Comparison of ENCODE assay signal across 6 cellular contexts in genomic region chr1:73953186-73953585, GRCh38.
"Had no signal": no experiment of that assay in that cellular context is flagged by ENCODE, and none has a peak within 500 bp of the region (broad histone marks: within the 10 kb centered on the region; RNA-seq: fewer than 3 reads in every experiment).

No MANE protein-coding gene starts in this region.

- DNase-seq: H9, HCEC 1CT, IMR-90, KG1 had no signal

- H3K4me3 ChIP-seq: GM23338, K562 had no signal

- ATAC-seq: GM23338, K562 had no signal
